Comparison of ENCODE assay signal across 16 cellular contexts in the genomic region with DNA sequence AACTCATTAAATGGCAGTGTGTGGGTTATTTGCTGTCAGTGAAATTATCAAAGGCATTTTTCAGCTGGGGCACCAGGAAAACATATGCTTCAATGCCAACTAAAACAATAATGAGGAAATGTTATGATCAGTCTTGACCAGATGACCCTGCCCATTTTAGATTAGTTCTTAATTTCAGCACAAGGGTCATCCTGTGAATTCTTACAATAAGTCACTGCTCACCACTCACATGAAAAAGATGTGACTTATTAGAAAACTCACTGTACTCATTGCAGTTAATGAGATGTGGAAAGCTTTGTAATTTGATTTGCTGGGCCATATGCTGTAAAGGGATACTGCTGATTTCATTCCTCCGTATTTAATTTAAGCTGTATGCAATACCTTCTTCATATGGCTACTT.
DNase-seq lines count a peak whose midpoint lies in the region; ATAC-seq and TF ChIP-seq lines count a peak whose summit lies in the region.
"Had no signal": no experiment of that assay in that cellular context is flagged by ENCODE, and none has a peak within 500 bp of the region (broad histone marks: within the 10 kb centered on the region; RNA-seq: fewer than 3 reads in every experiment).

No MANE protein-coding gene starts in this region.

- no peaks in the 10 kb centered on the region for H4K20me1 ChIP-seq in hepatocyte (ENCODE audit: insufficient read depth, poor library complexity, severe bottlenecking)

- H3K27ac ChIP-seq in hepatocyte: peak overlapping the region; percentile 1
- peak overlapping the region; percentile 64 for H3K27ac ChIP-seq in vagina
- H3K27ac ChIP-seq in tibial nerve: peak overlapping the region in 1 of 4 donors; percentile 82
- H3K27ac ChIP-seq: 22Rv1 had no signal

- no peak overlapping the region for H3K4me2 ChIP-seq in hepatocyte

- H2AFZ ChIP-seq in hepatocyte: no peak overlapping the region

- 55% methylated on average over 1 of the region's 1 CpG for WGBS in hepatocyte (ENCODE audit: low lambda C conversion rate, missing lambda C conversion rate)
- 65 to 77% methylated on average over 1 of the region's 1 CpG for WGBS in tibial nerve, 2 donors

- no peaks in the 10 kb centered on the region for H3K27me3 ChIP-seq in hepatocyte
- H3K27me3 ChIP-seq in vagina: no peaks in the 10 kb centered on the region
- no peaks in the 10 kb centered on the region for H3K27me3 ChIP-seq in tibial nerve
- H3K27me3 ChIP-seq: BE2C had no signal

- no peak for ATAC-seq in HG03469 (IDR thresholded peaks at IDR 0.05; ENCODE audit: unreplicated experiment)

- no peaks in the 10 kb centered on the region for H3K79me2 ChIP-seq in hepatocyte

- H3K4me3 ChIP-seq in hepatocyte: no peak overlapping the region
- no peak overlapping the region for H3K4me3 ChIP-seq in vagina
- H3K4me3 ChIP-seq in tibial nerve: no peak overlapping the region

- TF ChIP-seq POLR2A in vagina (IDR thresholded peaks at IDR 0.05): no peak
- no peak for TF ChIP-seq POLR2A in tibial nerve (IDR thresholded peaks at IDR 0.05)

- H3K4me1 ChIP-seq in hepatocyte (ENCODE audit: insufficient read depth) (peaks cover 35% of the 10 kb centered on the region), vagina (peaks cover 33% of the 10 kb centered on the region), tibial nerve (peaks cover 0 to 56% (median 18%) of the 10 kb centered on the region in 4 donors)

- H3K36me3 ChIP-seq in hepatocyte (replicated peaks; ENCODE audit: insufficient read depth, low read depth) (no peaks in the 10 kb centered on the region), vagina (no peaks in the 10 kb centered on the region), tibial nerve (no peaks in the 10 kb centered on the region)
- H3K36me3 ChIP-seq: BE2C had no signal

- no peaks in the 10 kb centered on the region for H3K9me3 ChIP-seq in hepatocyte (ENCODE audit: low read depth)
- H3K9me3 ChIP-seq in vagina: no peaks in the 10 kb centered on the region
- no peaks in the 10 kb centered on the region for H3K9me3 ChIP-seq in tibial nerve
- H3K9me3 ChIP-seq: BE2C had no signal

- TF ChIP-seq EP300 in tibial nerve (IDR thresholded peaks at IDR 0.05): no peak

- no peaks in the 10 kb centered on the region for H3K9me2 ChIP-seq in hepatocyte (replicated peaks; ENCODE audit: insufficient read depth)

- DNase-seq in NCI-H2171 treated with DMSO at 0.1 percent for 48 hours (lab: John Stamatoyannopoulos, UW) (peak; percentile 36), NCI-H2171 (lab: John Stamatoyannopoulos, UW) (no peak), SK-N-DZ (ENCODE audit: low spot score) (peak; percentile 77), hepatocyte (ENCODE audit: low spot score) (no peak), vagina (ENCODE audit: extremely low spot score in 2 of 2) (no peak), tibial nerve (ENCODE audit: low spot score in 2 of 2) (no peak), medulla oblongata (ENCODE audit: extremely low spot score) (no peak)
- DNase-seq: CD8-positive, alpha-beta memory T cell; GF-D8; KBM-7; NCI-H1436; NCI-H2029 treated with DMSO at 0.1 percent for 48 hours; Right ventricle myocardium superior had no signal

- intact Hi-C loops in vagina (cut with DNase I): no loop called here

- TF ChIP-seq CTCF in hepatocyte (IDR thresholded peaks at IDR 0.05; ENCODE audit: poor library complexity) (no peak), vagina (IDR thresholded peaks at IDR 0.05) (no peak), tibial nerve (IDR thresholded peaks at IDR 0.05) (no peak)

Comparison
In these comparisons a context has a peak if more than half of its experiments do, and no peak if none do; other contexts are left out.
1. DNase-seq: peak in NCI-H2171 treated with DMSO at 0.1 percent for 48 hours (single experiment) and SK-N-DZ (single experiment); none in NCI-H2171 (single experiment), hepatocyte (single experiment), vagina (0 of 2), tibial nerve (0 of 2) and medulla oblongata (single experiment).